ENCODE assay signal across 24 cellular contexts in genomic region chr1:244442850-244443249, GRCh38.
"Had no signal": no experiment of that assay in that cellular context is flagged by ENCODE, and none has a peak within 500 bp of the region (broad histone marks: within the 10 kb centered on the region; RNA-seq: fewer than 3 reads in every experiment).

No MANE protein-coding gene starts in this region.

- H3K27ac ChIP-seq: left ventricle myocardium inferior, neural progenitor cell, tibial nerve, uterus had no signal

- H3K9me3 Mint-ChIP-seq: activated naive CD8-positive, alpha-beta T cell treated with anti-CD3 and anti-CD28 coated beads, Interleukin-2, amount 10 ng/mL, durations not matched to agents 7 days and 5 days; naive thymus-derived CD8-positive, alpha-beta T cell; WTC11 had no signal

- H2AFZ ChIP-seq: neural progenitor cell had no signal

- H3K27me3 ChIP-seq: neural progenitor cell, sigmoid colon, tibial nerve, uterus had no signal

- ATAC-seq: naive thymus-derived CD8-positive, alpha-beta T cell; WTC11 had no signal

- DNase-seq: activated naive CD4-positive, alpha-beta T cell treated with Interleukin-2 at 50 U/mL for 16 hours; activated naive CD8-positive, alpha-beta T cell treated with anti-CD3 and anti-CD28 coated beads, Interleukin-2, amount 10 ng/mL, durations not matched to agents 7 days and 5 days; activated T-cell treated with anti-CD3 and anti-CD28 coated beads, Interleukin-2, amount 50 U/mL, for 1 hour; amygdala; cerebellar nuclear complex; cortex of kidney; effector CD4-positive, alpha-beta T cell; foreskin fibroblast; glutamatergic neuron; hippocampal formation; left ventricle myocardium inferior; naive thymus-derived CD8-positive, alpha-beta T cell; retina; sigmoid colon; stimulated activated CD4-positive, alpha-beta T cell treated with anti-CD3 and anti-CD28 coated beads, Interleukin-15, amount 100 ng/mL, for 24 hours; stimulated activated CD8-positive, alpha-beta memory T cell treated with anti-CD3 and anti-CD28 coated beads, Interleukin-4, amount 100 ng/mL, for 48 hours; stimulated activated naive CD4-positive, alpha-beta T cell; T-helper 9 cell; uterus had no signal

- H3K4me2 ChIP-seq: neural progenitor cell, smooth muscle cell had no signal

- H3K9ac ChIP-seq: neural progenitor cell had no signal

- H3K27me3 Mint-ChIP-seq: activated naive CD8-positive, alpha-beta T cell treated with anti-CD3 and anti-CD28 coated beads, Interleukin-2, amount 10 ng/mL, durations not matched to agents 7 days and 5 days; naive thymus-derived CD8-positive, alpha-beta T cell; progenitor cell of endocrine pancreas had no signal

- H3K27ac Mint-ChIP-seq: activated naive CD8-positive, alpha-beta T cell treated with anti-CD3 and anti-CD28 coated beads, Interleukin-2, amount 10 ng/mL, durations not matched to agents 7 days and 5 days; neural progenitor cell; progenitor cell of endocrine pancreas; WTC11 had no signal

- H3K4me3 Mint-ChIP-seq: activated naive CD8-positive, alpha-beta T cell treated with anti-CD3 and anti-CD28 coated beads, Interleukin-2, amount 10 ng/mL, durations not matched to agents 7 days and 5 days; naive thymus-derived CD8-positive, alpha-beta T cell; neural progenitor cell; WTC11 had no signal

- H3K4me3 ChIP-seq: left ventricle myocardium inferior, neural progenitor cell, sigmoid colon, smooth muscle cell, tibial nerve, uterus had no signal

- H3K36me3 ChIP-seq: left ventricle myocardium inferior, neural progenitor cell, sigmoid colon, tibial nerve, uterus had no signal

- H3K9me3 ChIP-seq: left ventricle myocardium inferior, sigmoid colon, tibial nerve, uterus had no signal
